Comparison of ENCODE assay signal across 15 cellular contexts in genomic region chr19:33389574-33390119, GRCh38. TPM values are rescaled to one million over a fixed set of nuclear protein-coding genes. Genes with fewer than 3 reads are reported as not detected.
DNase-seq lines count a peak whose midpoint lies in the region; ATAC-seq and TF ChIP-seq lines count a peak whose summit lies in the region.
"Had no signal": no experiment of that assay in that cellular context is flagged by ENCODE, and none has a peak within 500 bp of the region (broad histone marks: within the 10 kb centered on the region; RNA-seq: fewer than 3 reads in every experiment).

No MANE protein-coding gene starts in this region.

- intact Hi-C loops in dorsolateral prefrontal cortex (cut with DNase I) (loop anchor here in 1 of 2 donors (5.0 kb wide), 1 partner anchor 87 kb away; the partner anchor contains the start of gene CEBPA), thyroid gland (cut with DNase I) (loop anchor here (5.0 kb wide), 1 partner anchor 97 kb away; no protein-coding TSS in a partner anchor)

- H3K36me3 ChIP-seq in mucosa of rectum (ENCODE audit: control insufficient read depth in 2 of 2, insufficient read depth in 2 of 2, low read length in 2 of 2) (peaks cover 3 to 13% of the 10 kb centered on the region in 2 donors), thyroid gland (no peaks in the 10 kb centered on the region)

- H3K4me1 ChIP-seq in mucosa of rectum (ENCODE audit: control insufficient read depth in 2 of 2, insufficient read depth in 2 of 2, low read length in 2 of 2) (peaks cover 41 to 43% of the 10 kb centered on the region in 2 donors), thyroid gland (peaks cover 61 to 91% of the 10 kb centered on the region in 2 donors)

- TF ChIP-seq POLR2A in thyroid gland (IDR thresholded peaks at IDR 0.05) = no peak

- H3K4me3 ChIP-seq in dorsolateral prefrontal cortex = no peak overlapping the region
- H3K4me3 ChIP-seq in mucosa of rectum (ENCODE audit: low read length in 2 of 2) = no peak overlapping the region
- no peak overlapping the region for H3K4me3 ChIP-seq in thyroid gland (replicated peaks in 1 of 3)

- H3K27me3 ChIP-seq in dorsolateral prefrontal cortex = no peaks in the 10 kb centered on the region
- H3K27me3 ChIP-seq in mucosa of rectum (ENCODE audit: control insufficient read depth in 2 of 2, insufficient read depth in 2 of 2, low read length in 2 of 2) = no peaks in the 10 kb centered on the region
- no peaks in the 10 kb centered on the region for H3K27me3 ChIP-seq in thyroid gland

- H3K27ac ChIP-seq in dorsolateral prefrontal cortex (peak overlapping the region in 46 of 59 donors; percentile 10 to 83 (median 58)), mucosa of rectum (ENCODE audit: low read depth in 2 of 2, low read length in 2 of 2) (peak overlapping the region; percentile 38 to 59), thyroid gland (peak overlapping the region; percentile 43 to 79 (median 45))
- H3K27ac ChIP-seq: 22Rv1, epithelial cell of prostate had no signal

- ATAC-seq in GM18867 (IDR thresholded peaks at IDR 0.05; ENCODE audit: unreplicated experiment) = no peak

- DNase-seq in NCI-H1092 treated with DMSO at 0.1 percent for 48 hours (lab: John Stamatoyannopoulos, UW) (peak; percentile 22), NCI-H1092 (lab: John Stamatoyannopoulos, UW) (no peak), dorsolateral prefrontal cortex (peak in 3 of 10 donors; percentile 41 to 43 (median 43)), thyroid gland (no peak), NCI-H2107 (lab: John Stamatoyannopoulos, UW) (no peak), superior temporal gyrus (ENCODE audit: extremely low spot score) (no peak)
- DNase-seq: activated CD8-positive, alpha-beta memory T cell treated with anti-CD3 and anti-CD28 coated beads for 24 hours; NCI-H1417 treated with DMSO at 0.1 percent for 48 hours; NCI-H526 treated with DMSO at 0.1 percent for 48 hours; SHP77 treated with DMSO at 0.1 percent for 48 hours; stimulated activated CD4-positive, alpha-beta T cell treated with anti-CD3 and anti-CD28 coated beads, Interleukin-1b, Interleukin-23, amount 100 ng/mL, for 48 hours had no signal

- TF ChIP-seq CTCF in dorsolateral prefrontal cortex (IDR thresholded peaks at IDR 0.05 in 54 of 56, conservative IDR thresholded peaks at IDR 0.05 in 2 of 56; ENCODE audit: low read depth in 1 of 56, partially characterized antibody in 56 of 56) (peak in 1 of 56 donors; percentile 6), thyroid gland (IDR thresholded peaks at IDR 0.05) (no peak)

- H3K9ac ChIP-seq in mucosa of rectum (ENCODE audit: low read depth in 1 of 2, low read length in 2 of 2) = peak overlapping the region in 1 of 2 donors; percentile 53

- 64 to 77% methylated on average over 16 to 17 of the region's 17 CpGs for WGBS in thyroid gland, 2 donors

- H3K9me3 ChIP-seq in mucosa of rectum (ENCODE audit: control insufficient read depth in 2 of 2, low read length in 2 of 2) = no peaks in the 10 kb centered on the region
- no peaks in the 10 kb centered on the region for H3K9me3 ChIP-seq in thyroid gland

RNA-seq across cellular contexts. Expression of gene CEBPG, which starts 16.1 kb away (rescaled TPM):
- total RNA-seq in dorsolateral prefrontal cortex = 10 to 100 TPM; 15.1 to 42.7 (median 26.1) TPM
- 10 to 100 TPM; 19.8 to 33.8 (median 26.7) TPM for total RNA-seq in thyroid gland
